16 cellular contexts compared by ENCODE assay signal in the genomic region with DNA sequence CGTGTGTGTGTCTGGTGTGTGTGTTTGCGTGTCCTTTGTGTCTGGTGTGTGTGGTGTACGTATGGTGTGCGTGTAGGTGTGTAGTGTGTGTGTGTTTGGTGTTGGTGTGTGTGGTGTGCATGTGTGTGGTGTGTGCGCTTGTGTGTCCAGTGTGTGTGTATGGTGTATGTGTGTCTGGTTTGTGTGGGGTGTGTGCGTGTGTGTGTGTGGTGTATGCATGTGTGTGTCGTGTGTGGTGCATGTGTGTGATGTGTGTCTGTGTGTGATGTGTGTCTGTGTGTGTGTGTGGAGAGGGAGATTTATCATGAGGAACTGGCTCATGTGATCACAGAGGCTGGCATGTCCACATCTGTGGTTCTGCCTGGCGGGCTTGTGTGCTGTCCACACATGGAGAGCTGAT.
DNase-seq lines count a peak whose midpoint lies in the region; FAIRE-seq and TF ChIP-seq lines count a peak whose summit lies in the region.
"Had no signal": no experiment of that assay in that cellular context is flagged by ENCODE, and none has a peak within 500 bp of the region (broad histone marks: within the 10 kb centered on the region; RNA-seq: fewer than 3 reads in every experiment).

No MANE protein-coding gene starts in this region.

- H3K4me1 ChIP-seq in HEK293 (ENCODE audit: control insufficient read depth, insufficient read depth, low read length) (no peaks in the 10 kb centered on the region), osteoblast (ENCODE audit: insufficient read depth, low read length) (no peaks in the 10 kb centered on the region)

- H4K20me1 ChIP-seq in osteoblast (ENCODE audit: insufficient read depth, low read length) = no peaks in the 10 kb centered on the region

- H3K27me3 ChIP-seq in bronchial epithelial cell (ENCODE audit: control insufficient read depth, insufficient read depth, low read length) (no peaks in the 10 kb centered on the region), osteoblast (ENCODE audit: insufficient read depth, low read length) (no peaks in the 10 kb centered on the region)

- FAIRE-seq in GM12892 (lab: Jason Lieb, UNC) (peak; percentile 84), bronchial epithelial cell (lab: Jason Lieb, UNC) (peak; percentile 100)
- FAIRE-seq: A204.1 had no signal

- TF ChIP-seq CTCF in HEK293 (tag by site-specific recombination; IDR thresholded peaks at IDR 0.05) (no peak), bronchial epithelial cell (IDR thresholded peaks at IDR 0.05; ENCODE audit: insufficient read depth, low read length, severe bottlenecking) (no peak), osteoblast (IDR thresholded peaks at IDR 0.05; ENCODE audit: extremely low read depth, low read depth, low read length) (no peak)

- H3K9me3 ChIP-seq in HEK293 (ENCODE audit: control insufficient read depth, insufficient read depth, low read depth, low read length) = no peaks in the 10 kb centered on the region
- H3K9me3 ChIP-seq in osteoblast (ENCODE audit: low read depth, low read length) = peaks cover 6% of the 10 kb centered on the region

- no peaks in the 10 kb centered on the region for H3K79me2 ChIP-seq in osteoblast (ENCODE audit: insufficient read depth, low read length)

- intact Hi-C loops in posterior cingulate gyrus (cut with DNase I) = no loop called here

- DNase-seq in GM12892 (ENCODE audit: insufficient read length) = no peak
- DNase-seq in bronchial epithelial cell (ENCODE audit: low read depth) = no peak
- DNase-seq in osteoblast (ENCODE audit: insufficient read length, low spot score, missing footprints) = peak; percentile 26
- DNase-seq in activated naive CD4-positive, alpha-beta T cell (lab: John Stamatoyannopoulos, UW) = no peak
- no peak for DNase-seq in DMS114 treated with DMSO at 0.1 percent for 48 hours (lab: John Stamatoyannopoulos, UW; ENCODE audit: unreplicated experiment)
- DNase-seq in posterior cingulate gyrus = no peak
- DNase-seq: C1 segment of cervical spinal cord; Calu3; CD4-positive, alpha-beta T cell; DMS 273 treated with DMSO at 0.1 percent for 48 hours; DND-41; GDM1; HCEC 1CT had no signal

- POLR2A ChIA-PET in HEK293 (lab: Yijun Ruan, JAX) = no interaction called here

- no peak overlapping the region for H2AFZ ChIP-seq in osteoblast (ENCODE audit: low read length)

- no peak for TF ChIP-seq POLR2A in GM12892 (IDR thresholded peaks at IDR 0.05; ENCODE audit: low read depth, low read length)

- CTCF ChIA-PET in HEK293 (lab: Yijun Ruan, JAX) = no interaction called here

- no peak overlapping the region for H3K27ac ChIP-seq in HEK293 (ENCODE audit: extremely low read depth, low read depth, low read length)
- no peak overlapping the region for H3K27ac ChIP-seq in osteoblast (ENCODE audit: low read depth, low read length)
- H3K27ac ChIP-seq: HL-60 had no signal

- H3K4me2 ChIP-seq in osteoblast (ENCODE audit: insufficient read depth, low read length) = no peak overlapping the region

- no peak overlapping the region for H3K4me3 ChIP-seq in HEK293 (ENCODE audit: low read depth, low read length)
- no peak overlapping the region for H3K4me3 ChIP-seq in bronchial epithelial cell (ENCODE audit: low read depth, low read length)
- H3K4me3 ChIP-seq in osteoblast (ENCODE audit: insufficient read depth, low read length) = no peak overlapping the region

- H3K36me3 ChIP-seq in HEK293 (ENCODE audit: control insufficient read depth in 2 of 2, insufficient read depth in 1 of 2, low read length in 2 of 2) (no peaks in the 10 kb centered on the region), bronchial epithelial cell (ENCODE audit: control insufficient read depth, insufficient read depth, low read length) (no peaks in the 10 kb centered on the region), osteoblast (ENCODE audit: insufficient read depth, low read length) (no peaks in the 10 kb centered on the region)

TF ChIP-seq in HEK293, 187 proteins besides CTCF, POLR2A, EP300 and RAD21 (continues in another document):
- TF ChIP-seq HIC1 (tag by site-specific recombination; IDR thresholded peaks at IDR 0.05) = no peak
- TF ChIP-seq ZNF426 (tag by site-specific recombination; IDR thresholded peaks at IDR 0.05) = no peak
- TF ChIP-seq ZNF2 (tag by site-specific recombination; IDR thresholded peaks at IDR 0.05) = no peak
- no peak for TF ChIP-seq ZBTB7A (tag by site-specific recombination; IDR thresholded peaks at IDR 0.05; ENCODE audit: low read depth)
- no peak for TF ChIP-seq ZNF791 (tag by site-specific recombination; IDR thresholded peaks at IDR 0.05)
- 0 out of 2 replicates have a peak, but pooled peaks have one; percentile 23 for TF ChIP-seq ZNF670 (tag by site-specific recombination; IDR thresholded peaks at IDR 0.05; ENCODE audit: low read depth)
- TF ChIP-seq, protein P1, sequence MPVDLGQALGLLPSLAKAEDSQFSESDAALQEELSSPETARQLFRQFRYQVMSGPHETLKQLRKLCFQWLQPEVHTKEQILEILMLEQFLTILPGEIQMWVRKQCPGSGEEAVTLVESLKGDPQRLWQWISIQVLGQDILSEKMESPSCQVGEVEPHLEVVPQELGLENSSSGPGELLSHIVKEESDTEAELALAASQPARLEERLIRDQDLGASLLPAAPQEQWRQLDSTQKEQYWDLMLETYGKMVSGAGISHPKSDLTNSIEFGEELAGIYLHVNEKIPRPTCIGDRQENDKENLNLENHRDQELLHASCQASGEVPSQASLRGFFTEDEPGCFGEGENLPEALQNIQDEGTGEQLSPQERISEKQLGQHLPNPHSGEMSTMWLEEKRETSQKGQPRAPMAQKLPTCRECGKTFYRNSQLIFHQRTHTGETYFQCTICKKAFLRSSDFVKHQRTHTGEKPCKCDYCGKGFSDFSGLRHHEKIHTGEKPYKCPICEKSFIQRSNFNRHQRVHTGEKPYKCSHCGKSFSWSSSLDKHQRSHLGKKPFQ (tag by site-specific recombination; IDR thresholded peaks at IDR 0.05) = no peak
- peak; percentile 78; the same call in 1 of the 2 replicates for TF ChIP-seq SALL2 (tag by site-specific recombination; IDR thresholded peaks at IDR 0.05; ENCODE audit: borderline replicate concordance)
- TF ChIP-seq ZXDB (tag by site-specific recombination; IDR thresholded peaks at IDR 0.05) = no peak
- no peak for TF ChIP-seq ZBTB6 (tag by site-specific recombination; IDR thresholded peaks at IDR 0.05)
- TF ChIP-seq ZNF488 (tag by site-specific recombination; IDR thresholded peaks at IDR 0.05) = 0 out of 2 replicates have a peak, but pooled peaks have one; percentile 26
- no peak for TF ChIP-seq KLF1 (tag by site-specific recombination; IDR thresholded peaks at IDR 0.05)
- no peak for TF ChIP-seq HOXC10 (CRISPR knock-in tag; IDR thresholded peaks at IDR 0.05)
- 0 out of 2 replicates have a peak, but pooled peaks have one; percentile 43 for TF ChIP-seq ZSCAN4 (tag by site-specific recombination; IDR thresholded peaks at IDR 0.05)
- no peak for TF ChIP-seq IKZF3 (tag by site-specific recombination; IDR thresholded peaks at IDR 0.05)
- no peak for TF ChIP-seq ZNF211 (tag by site-specific recombination; IDR thresholded peaks at IDR 0.05; ENCODE audit: low read depth)
- TF ChIP-seq ZNF133 (tag by site-specific recombination; IDR thresholded peaks at IDR 0.05) = peak; percentile 18; the same call in 1 of the 2 replicates
- no peak for TF ChIP-seq ZNF549 (tag by site-specific recombination; IDR thresholded peaks at IDR 0.05)
- no peak; the same call in 1 of the 2 replicates for TF ChIP-seq ZNF785 (tag by site-specific recombination; IDR thresholded peaks at IDR 0.05)
- TF ChIP-seq ZBTB8A (tag by site-specific recombination; IDR thresholded peaks at IDR 0.05) = no peak
